Comparison of ENCODE assay signal across 8 cellular contexts in genomic region chr1:234477373-234478151, GRCh38. TPM values are rescaled to one million over a fixed set of nuclear protein-coding genes. Genes with fewer than 3 reads are reported as not detected.
A peak's percentile ranks its signal among the peaks of the same experiment; 100 is the strongest.
DNase-seq lines count a peak whose midpoint lies in the region; ATAC-seq and TF ChIP-seq lines count a peak whose summit lies in the region.

No MANE protein-coding gene starts in this region.

- BruUV-seq in Calu3 (replicated peaks; lab: Mats Ljungman, UMichigan) (TSS peak; percentile 26), PC-9 (replicated peaks; lab: Mats Ljungman, UMichigan) (no TSS peak)

- H3K27ac ChIP-seq in PC-9: peak overlapping the region; percentile 25; the same call in 1 of the 2 replicates
- peak overlapping the region; percentile 93 to 94 for H3K27ac ChIP-seq in esophagus (ENCODE audit: low read depth in 2 of 2, low read length in 1 of 2)
- no peak overlapping the region for H3K27ac ChIP-seq in parathyroid adenoma

- DNase-seq in Calu3 (no peak), PC-9 (no peak), activated gamma-delta T cell (lab: John Stamatoyannopoulos, UW) (no peak), midbrain (lab: John Stamatoyannopoulos, UW) (no peak), GM13977 (ENCODE audit: low spot score) (no peak)

- H3K36me3 Mint-ChIP-seq in Calu3 (ENCODE audit: insufficient read depth, unreplicated experiment): peaks cover 17% of the 10 kb centered on the region

- no peaks in the 10 kb centered on the region for H3K9me2 ChIP-seq in PC-9 (ENCODE audit: insufficient read depth)

- no peak for ATAC-seq in GM18505 (IDR thresholded peaks at IDR 0.05; ENCODE audit: unreplicated experiment)

- peak overlapping the region; percentile 51 for H3K27ac Mint-ChIP-seq in Calu3 (ENCODE audit: unreplicated experiment)

- no peaks in the 10 kb centered on the region for H3K9me3 ChIP-seq in PC-9 (ENCODE audit: insufficient read depth, low read depth)
- no peaks in the 10 kb centered on the region for H3K9me3 ChIP-seq in esophagus (ENCODE audit: control insufficient read depth in 2 of 2, insufficient read depth in 1 of 2, low read depth in 1 of 2, low read length in 1 of 2)
- no peaks in the 10 kb centered on the region for H3K9me3 ChIP-seq in parathyroid adenoma (ENCODE audit: control insufficient read depth, low read length)

- peak overlapping the region; percentile 73 for H2AFZ ChIP-seq in PC-9
- peak overlapping the region; percentile 84 for H2AFZ ChIP-seq in parathyroid adenoma

- peaks cover 34% of the 10 kb centered on the region for H3K4me1 Mint-ChIP-seq in Calu3 (ENCODE audit: low read depth, unreplicated experiment)

- H3K36me3 ChIP-seq in PC-9 (ENCODE audit: low read depth) (no peaks in the 10 kb centered on the region), esophagus (ENCODE audit: control insufficient read depth in 2 of 2, insufficient read depth in 2 of 2, low read length in 1 of 2) (no peaks in the 10 kb centered on the region), parathyroid adenoma (ENCODE audit: control insufficient read depth, insufficient read depth, low read length) (no peaks in the 10 kb centered on the region)

- in situ Hi-C loops in GM13977 (cut with MboI; ENCODE audit: low pct_unique_long_range_greater_than_20kb, low sequenced_read_pairs, unreplicated experiment): loop anchor here (25.0 kb wide), 1 partner anchor 285 kb away; no protein-coding TSS in a partner anchor

- intact Hi-C loops in Calu3 (cut with micrococcal nuclease; ENCODE audit: unreplicated experiment) (no loop called here), PC-9 (cut with micrococcal nuclease; ENCODE audit: unreplicated experiment) (loop anchor here (10.0 kb wide), 1 partner anchor 363 kb away; no protein-coding TSS in a partner anchor)

- peaks cover 16% of the 10 kb centered on the region for H3K4me1 ChIP-seq in PC-9 (replicated peaks; ENCODE audit: insufficient read depth)
- H3K4me1 ChIP-seq in esophagus (ENCODE audit: control insufficient read depth in 2 of 2, insufficient read depth in 2 of 2, low read length in 1 of 2): no peaks in the 10 kb centered on the region
- H3K4me1 ChIP-seq in parathyroid adenoma: no peaks in the 10 kb centered on the region

- H3K4me3 ChIP-seq in PC-9 (peak overlapping the region; percentile 74), esophagus (ENCODE audit: low read depth in 1 of 2, low read length in 2 of 2) (peak overlapping the region; percentile 52 to 70), parathyroid adenoma (ENCODE audit: low read depth, low read length) (peak overlapping the region; percentile 64)

- TF ChIP-seq POLR2A in GM18505 (IDR thresholded peaks at IDR 0.05; ENCODE audit: borderline replicate concordance, extremely low read depth, insufficient read depth, insufficient read length): no peak

- peak overlapping the region; percentile 71 for H3K4me3 Mint-ChIP-seq in Calu3 (ENCODE audit: low read depth, unreplicated experiment)

- peaks cover 13% of the 10 kb centered on the region for H3K27me3 Mint-ChIP-seq in Calu3 (ENCODE audit: unreplicated experiment)

- H3K4me2 ChIP-seq in PC-9: peak overlapping the region; percentile 81
- H3K4me2 ChIP-seq in parathyroid adenoma (ENCODE audit: low read length): peak overlapping the region; percentile 95

- TF ChIP-seq CTCF in Calu3 (IDR thresholded peaks at IDR 0.05; ENCODE audit: unreplicated experiment) (no peak), PC-9 (conservative IDR thresholded peaks at IDR 0.05) (no peak), parathyroid adenoma (IDR thresholded peaks at IDR 0.05) (no peak), GM13977 (IDR thresholded peaks at IDR 0.05; ENCODE audit: extremely low read depth, insufficient read depth, missing control alignments) (no peak)

- POLR2A ChIA-PET in PC-9 (lab: Charles Lee; ENCODE audit: unreplicated experiment): interaction anchor here (0.6 to 0.7 kb wide), 3 partner anchors 19 to 133 kb away, joined by 4 to 12 read pairs (median 5); partner anchors contain the start of gene COA6

- CTCF ChIA-PET in Calu3 (lab: Charles Lee): interaction anchor here (0.6 to 1.2 kb wide), 4 partner anchors 10 to 354 kb away, joined by 3 to 12 read pairs (median 4); no protein-coding TSS in a partner anchor
- CTCF ChIA-PET in PC-9 (lab: Charles Lee): no interaction called here

- WGBS in esophagus, 2 donors: 17 to 18% methylated on average over 15 of the region's 15 CpGs

- H3F3A ChIP-seq in PC-9 (ENCODE audit: insufficient read depth, low read depth): peaks cover 9% of the 10 kb centered on the region; the same call in 1 of the 2 replicates

- no peak overlapping the region for H3K9ac ChIP-seq in parathyroid adenoma

- H3K27me3 ChIP-seq in PC-9 (ENCODE audit: insufficient read depth, low read depth) (no peaks in the 10 kb centered on the region), esophagus (ENCODE audit: control insufficient read depth in 1 of 2, insufficient read depth in 2 of 2, low read length in 2 of 2) (no peaks in the 10 kb centered on the region), parathyroid adenoma (ENCODE audit: control insufficient read depth, insufficient read depth, low read length) (no peaks in the 10 kb centered on the region)

- H3K9me3 Mint-ChIP-seq in Calu3 (ENCODE audit: low read depth, unreplicated experiment): no peaks in the 10 kb centered on the region

- H4K20me1 ChIP-seq in PC-9 (ENCODE audit: insufficient read depth): no peaks in the 10 kb centered on the region; the same call in 1 of the 2 replicates

- peaks cover 54% of the 10 kb centered on the region for H3K79me2 ChIP-seq in PC-9 (ENCODE audit: low read depth)
- no peaks in the 10 kb centered on the region for H3K79me2 ChIP-seq in parathyroid adenoma

RNA-seq across cellular contexts. Expression of gene TARBP1, which starts 1.4 kb away (rescaled TPM):
- total RNA-seq in Calu3 (2022) (38.1 and 39.6 TPM in 2 replicates), PC-9 (2021) (47.3 and 61.1 TPM in 2 replicates)
- 10 to 100 TPM; 16.8 to 32.5 TPM for polyA plus RNA-seq in esophagus
